Comparison of ENCODE assay signal across 18 cellular contexts in the genomic region with DNA sequence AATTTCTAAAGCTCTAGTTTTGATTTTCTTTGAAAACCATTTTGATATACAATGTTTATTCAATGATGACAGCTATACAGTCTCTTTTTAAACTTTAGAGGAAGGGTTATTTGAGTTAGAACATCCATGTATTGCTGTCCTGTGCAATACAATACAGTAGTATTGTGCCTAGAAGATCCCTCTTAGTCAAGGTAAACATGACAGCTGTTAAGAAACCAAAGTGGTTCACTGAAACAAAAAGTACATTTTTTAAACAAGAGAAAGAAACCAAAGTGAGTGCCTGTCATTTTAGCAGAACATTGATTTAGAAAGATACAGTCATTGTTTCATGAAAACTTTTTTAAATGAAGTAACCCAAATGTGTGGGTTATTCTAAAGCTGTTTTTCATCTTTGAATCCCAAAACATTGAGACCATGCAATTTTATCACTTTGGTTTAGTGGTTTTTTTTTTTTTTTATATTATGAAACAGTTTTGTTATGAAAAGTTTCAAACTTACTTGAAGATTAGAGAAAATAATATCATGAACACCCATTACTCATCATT. TPM values are rescaled to one million over a fixed set of nuclear protein-coding genes. Genes with fewer than 3 reads are reported as not detected.
DNase-seq lines count a peak whose midpoint lies in the region; ATAC-seq, FAIRE-seq and TF ChIP-seq lines count a peak whose summit lies in the region.
"Had no signal": no experiment of that assay in that cellular context is flagged by ENCODE, and none has a peak within 500 bp of the region (broad histone marks: within the 10 kb centered on the region; RNA-seq: fewer than 3 reads in every experiment).

No MANE protein-coding gene starts in this region.

- H3K4me3 ChIP-seq in colonic mucosa = no peak overlapping the region
- H3K4me3 ChIP-seq in A673 (ENCODE audit: low read depth, low read length, poor library complexity, severe bottlenecking) = no peak overlapping the region
- H3K4me3 ChIP-seq in stomach = no peak overlapping the region
- H3K4me3 ChIP-seq: prostate gland had no signal

- peaks cover 48% of the 10 kb centered on the region for H3K36me3 Mint-ChIP-seq in activated CD4-positive, alpha-beta memory T cell treated with anti-CD3 and anti-CD28 coated beads, Interleukin-2, amount 10 ng/mL, durations not matched to agents 7 days and 5 days (ENCODE audit: low read depth)

- TF ChIP-seq CTCF in colonic mucosa (IDR thresholded peaks at IDR 0.05) (no peak), A673 (conservative IDR thresholded peaks at IDR 0.05; ENCODE audit: low read depth, low read length) (no peak), stomach (IDR thresholded peaks at IDR 0.05) (no peak)

- H3K4me1 Mint-ChIP-seq in activated CD4-positive, alpha-beta memory T cell treated with anti-CD3 and anti-CD28 coated beads, Interleukin-2, amount 10 ng/mL, durations not matched to agents 7 days and 5 days = peaks cover 5% of the 10 kb centered on the region
- H3K4me1 Mint-ChIP-seq: endodermal cell had no signal

- H3K27me3 Mint-ChIP-seq in activated CD4-positive, alpha-beta memory T cell treated with anti-CD3 and anti-CD28 coated beads, Interleukin-2, amount 10 ng/mL, durations not matched to agents 7 days and 5 days = no peaks in the 10 kb centered on the region

- no TSS peak for BruUV-seq in A673 (replicated peaks; lab: Mats Ljungman, UMichigan)

- TF ChIP-seq POLR2A in GM12892 (IDR thresholded peaks at IDR 0.05; ENCODE audit: low read depth, low read length) = no peak
- TF ChIP-seq POLR2A in stomach (IDR thresholded peaks at IDR 0.05) = no peak

- no peaks in the 10 kb centered on the region for H3K9me3 Mint-ChIP-seq in activated CD4-positive, alpha-beta memory T cell treated with anti-CD3 and anti-CD28 coated beads, Interleukin-2, amount 10 ng/mL, durations not matched to agents 7 days and 5 days
- H3K9me3 Mint-ChIP-seq: endodermal cell had no signal

- TF ChIP-seq EP300 in stomach (IDR thresholded peaks at IDR 0.05) = no peak

- H3K4me1 ChIP-seq in colonic mucosa (no peaks in the 10 kb centered on the region), A673 (ENCODE audit: insufficient read depth, low read length, poor library complexity, severe bottlenecking) (peaks cover 25% of the 10 kb centered on the region), stomach (peaks cover 26 to 94% (median 56%) of the 10 kb centered on the region in 4 donors)

- no peak overlapping the region for H3K27ac Mint-ChIP-seq in activated CD4-positive, alpha-beta memory T cell treated with anti-CD3 and anti-CD28 coated beads, Interleukin-2, amount 10 ng/mL, durations not matched to agents 7 days and 5 days
- H3K27ac Mint-ChIP-seq: endodermal cell had no signal

- H3K36me3 ChIP-seq in colonic mucosa (peaks cover 12% of the 10 kb centered on the region), A673 (ENCODE audit: insufficient read depth, low read length, poor library complexity, severe bottlenecking) (peaks cover 67% of the 10 kb centered on the region), stomach (peaks cover 16 to 66% (median 49%) of the 10 kb centered on the region in 4 donors)
- H3K36me3 ChIP-seq: prostate gland had no signal

- FAIRE-seq in GM12892 (lab: Jason Lieb, UNC) = peak; percentile 5

- H3K9ac ChIP-seq in colonic mucosa (ENCODE audit: low read depth in 2 of 2, low read length in 2 of 2) = no peak overlapping the region

- intact Hi-C loops in colonic mucosa (cut with DNase I) (no loop called here), A673 (cut with micrococcal nuclease; ENCODE audit: unreplicated experiment) (loop anchor here (10.0 kb wide), 1 partner anchor 332 kb away; no protein-coding TSS in a partner anchor), stomach (cut with DNase I; ENCODE audit: low total_unique reads) (no loop called here)

- ATAC-seq in GM19023 (IDR thresholded peaks at IDR 0.05; ENCODE audit: unreplicated experiment) (peak; percentile 59), HG02623 (IDR thresholded peaks at IDR 0.05; ENCODE audit: unreplicated experiment) (peak; percentile 58), HG03521 (IDR thresholded peaks at IDR 0.05; ENCODE audit: unreplicated experiment) (peak; percentile 55)

- H3K27me3 ChIP-seq in colonic mucosa = no peaks in the 10 kb centered on the region
- no peaks in the 10 kb centered on the region for H3K27me3 ChIP-seq in A673 (replicated peaks; ENCODE audit: insufficient read depth, low read depth, low read length, poor library complexity)
- H3K27me3 ChIP-seq in stomach = no peaks in the 10 kb centered on the region

- CTCF ChIA-PET in activated CD4-positive, alpha-beta memory T cell treated with anti-CD3 and anti-CD28 coated beads, Interleukin-2, amount 10 ng/mL, durations not matched to agents 7 days and 5 days (lab: Charles Lee) = interaction anchor here (0.7 to 1.2 kb wide), 2 partner anchors 15 to 164 kb away, joined by 3 to 5 read pairs; no protein-coding TSS in a partner anchor
- CTCF ChIA-PET in A673 (lab: Charles Lee) = no interaction called here

- POLR2A ChIA-PET in activated CD4-positive, alpha-beta memory T cell treated with anti-CD3 and anti-CD28 coated beads, Interleukin-2, amount 10 ng/mL, durations not matched to agents 7 days and 5 days (lab: Charles Lee) = no interaction called here
- POLR2A ChIA-PET in A673 (lab: Charles Lee; ENCODE audit: low non-redundant PET) = no interaction called here

- H3K9me3 ChIP-seq in colonic mucosa (no peaks in the 10 kb centered on the region), A673 (ENCODE audit: low read depth, low read length, poor library complexity, severe bottlenecking) (no peaks in the 10 kb centered on the region), stomach (no peaks in the 10 kb centered on the region)
- H3K9me3 ChIP-seq: prostate gland had no signal

- no peak overlapping the region for H3K4me3 Mint-ChIP-seq in activated CD4-positive, alpha-beta memory T cell treated with anti-CD3 and anti-CD28 coated beads, Interleukin-2, amount 10 ng/mL, durations not matched to agents 7 days and 5 days
- H3K4me3 Mint-ChIP-seq: endodermal cell had no signal

- no peak for DNase-seq in GM12892 (ENCODE audit: insufficient read length)
- DNase-seq in colonic mucosa = no peak
- no peak for DNase-seq in activated CD4-positive, alpha-beta memory T cell treated with anti-CD3 and anti-CD28 coated beads, Interleukin-2, amount 10 ng/mL, durations not matched to agents 7 days and 5 days
- no peak for DNase-seq in A673 (ENCODE audit: low spot score)
- no peak for DNase-seq in stomach
- DNase-seq: activated naive CD4-positive, alpha-beta T cell treated with anti-CD3 and anti-CD28 coated beads, Interleukin-2, amount 50 U/mL, for 16 hours; caudate nucleus; endodermal cell; foreskin fibroblast; GOT3; IMR-90; NCI-H1105; NCI-H2227 treated with DMSO at 0.1 percent for 48 hours; OCI-M1 had no signal

- H3K27ac ChIP-seq in colonic mucosa = no peak overlapping the region
- no peak overlapping the region for H3K27ac ChIP-seq in A673 (ENCODE audit: low read depth, low read length, poor library complexity, severe bottlenecking)
- no peak overlapping the region for H3K27ac ChIP-seq in stomach
- H3K27ac ChIP-seq: prostate gland had no signal

RNA-seq across cellular contexts. Expression of gene ITPRID2, which starts 15.5 kb away (rescaled TPM):
- polyA plus RNA-seq in GM12892 (2012; ENCODE audit: missing spikeins) = 15.9 TPM
- total RNA-seq in colonic mucosa (100 to 1,000 TPM; 141 to 323 TPM), A673 (2021) (141 and 149 TPM in 2 replicates), stomach (100 to 1,000 TPM in 4 of 5 donors, 10 to 100 TPM in 1; 53.1 to 222 (median 146) TPM)
- 10 to 100 TPM; 53.0 to 53.2 TPM for total RNA-seq in activated CD4-positive, alpha-beta memory T cell treated with anti-CD3 and anti-CD28 coated beads, Interleukin-2, amount 10 ng/mL, durations not matched to agents 7 days and 5 days
- 10 to 100 TPM; 19.4 to 62.9 (median 37.6) TPM for polyA plus RNA-seq in stomach
